Comparison of ENCODE assay signal across 16 cellular contexts in the genomic region with DNA sequence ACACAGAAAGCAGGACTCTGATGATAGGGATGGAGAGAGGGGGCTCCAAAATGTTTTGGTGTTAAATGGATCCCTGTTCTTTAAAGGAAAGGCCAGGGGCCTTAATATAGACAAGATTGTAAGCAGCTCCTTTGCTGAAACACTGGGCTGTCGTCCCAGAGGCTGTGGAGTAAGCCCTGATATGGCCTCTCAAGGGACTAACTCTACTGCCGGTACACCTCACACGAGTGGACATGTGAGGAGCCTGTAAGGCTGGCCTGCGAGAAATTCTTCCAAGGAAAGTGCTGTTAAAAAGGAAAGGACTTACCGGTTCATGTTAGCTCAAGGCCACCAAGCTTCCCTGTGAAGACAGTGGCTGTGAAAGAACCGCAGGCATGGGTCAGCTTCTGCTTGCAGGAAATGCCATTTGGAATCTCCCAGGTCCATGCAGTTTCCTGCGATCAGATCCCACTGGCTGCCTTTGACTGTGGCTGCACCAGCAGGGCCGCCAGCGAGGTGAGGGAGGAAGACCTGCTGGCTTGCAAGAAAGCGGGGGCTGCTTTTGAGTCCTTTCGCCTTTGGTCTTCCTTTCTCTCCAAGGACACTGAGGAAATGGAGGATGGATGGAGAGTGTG.
"Had no signal": no experiment of that assay in that cellular context is flagged by ENCODE, and none has a peak within 500 bp of the region (broad histone marks: within the 10 kb centered on the region; RNA-seq: fewer than 3 reads in every experiment).

No MANE protein-coding gene starts in this region.

- H3K9me3 Mint-ChIP-seq: activated T-cell treated with anti-CD3 and anti-CD28 coated beads, Interleukin-2, amount 50 U/mL, for 72 hours; WTC11 had no signal

- H3K4me3 Mint-ChIP-seq: activated CD8-positive, alpha-beta T cell treated with anti-CD3 and anti-CD28 coated beads, Interleukin-2, amount 10 ng/mL, durations not matched to agents 7 days and 5 days; activated naive CD8-positive, alpha-beta T cell; activated T-cell treated with anti-CD3 and anti-CD28 coated beads, Interleukin-2, amount 50 U/mL, for 72 hours; WTC11 had no signal

- H3K4me1 ChIP-seq: gastroesophageal sphincter, parathyroid adenoma had no signal

- H3K36me3 ChIP-seq: gastroesophageal sphincter had no signal

- ATAC-seq: activated CD8-positive, alpha-beta T cell treated with anti-CD3 and anti-CD28 coated beads, Interleukin-2, amount 10 ng/mL, durations not matched to agents 7 days and 5 days; activated T-cell treated with anti-CD3 and anti-CD28 coated beads, Interleukin-2, amount 50 U/mL, for 72 hours; gastroesophageal sphincter; SK-N-SH treated with all-trans-retinoic acid at 6 μM for 48 hours; WTC11 had no signal

- H3K4me1 Mint-ChIP-seq: WTC11 had no signal

- H3K27ac Mint-ChIP-seq: activated CD8-positive, alpha-beta T cell treated with anti-CD3 and anti-CD28 coated beads, Interleukin-2, amount 10 ng/mL, durations not matched to agents 7 days and 5 days; activated naive CD8-positive, alpha-beta T cell; activated T-cell treated with anti-CD3 and anti-CD28 coated beads, Interleukin-2, amount 50 U/mL, for 72 hours; WTC11 had no signal

- H3K27me3 Mint-ChIP-seq: activated naive CD8-positive, alpha-beta T cell had no signal

- H3K9me3 ChIP-seq: gastroesophageal sphincter had no signal

- H3K9ac ChIP-seq: parathyroid adenoma had no signal

- H3K4me3 ChIP-seq: gastroesophageal sphincter had no signal

- DNase-seq: activated CD4-positive, alpha-beta T cell treated with anti-CD3 and anti-CD28 coated beads for 4 hours; activated CD8-positive, alpha-beta memory T cell treated with anti-CD3 and anti-CD28 coated beads, Interleukin-2, amount 50 U/mL, for 4 hours; activated CD8-positive, alpha-beta T cell treated with anti-CD3 and anti-CD28 coated beads, Interleukin-2, amount 10 ng/mL, durations not matched to agents 7 days and 5 days; activated gamma-delta T cell treated with Interleukin-2 at 50 U/mL for 16 hours; activated T-cell treated with anti-CD3 and anti-CD28 coated beads, Interleukin-2, amount 50 U/mL, for 72 hours; amniotic stem cell; caudate nucleus; erythroblast; hippocampal formation; stimulated activated naive CD4-positive, alpha-beta T cell; trophoblast cell had no signal

- H3K27ac ChIP-seq: gastroesophageal sphincter, parathyroid adenoma had no signal

- H3K36me3 Mint-ChIP-seq: activated naive CD8-positive, alpha-beta T cell; WTC11 had no signal

- H2AFZ ChIP-seq: parathyroid adenoma had no signal
